Comparison of ENCODE assay signal across 1 cellular context in the genomic region with DNA sequence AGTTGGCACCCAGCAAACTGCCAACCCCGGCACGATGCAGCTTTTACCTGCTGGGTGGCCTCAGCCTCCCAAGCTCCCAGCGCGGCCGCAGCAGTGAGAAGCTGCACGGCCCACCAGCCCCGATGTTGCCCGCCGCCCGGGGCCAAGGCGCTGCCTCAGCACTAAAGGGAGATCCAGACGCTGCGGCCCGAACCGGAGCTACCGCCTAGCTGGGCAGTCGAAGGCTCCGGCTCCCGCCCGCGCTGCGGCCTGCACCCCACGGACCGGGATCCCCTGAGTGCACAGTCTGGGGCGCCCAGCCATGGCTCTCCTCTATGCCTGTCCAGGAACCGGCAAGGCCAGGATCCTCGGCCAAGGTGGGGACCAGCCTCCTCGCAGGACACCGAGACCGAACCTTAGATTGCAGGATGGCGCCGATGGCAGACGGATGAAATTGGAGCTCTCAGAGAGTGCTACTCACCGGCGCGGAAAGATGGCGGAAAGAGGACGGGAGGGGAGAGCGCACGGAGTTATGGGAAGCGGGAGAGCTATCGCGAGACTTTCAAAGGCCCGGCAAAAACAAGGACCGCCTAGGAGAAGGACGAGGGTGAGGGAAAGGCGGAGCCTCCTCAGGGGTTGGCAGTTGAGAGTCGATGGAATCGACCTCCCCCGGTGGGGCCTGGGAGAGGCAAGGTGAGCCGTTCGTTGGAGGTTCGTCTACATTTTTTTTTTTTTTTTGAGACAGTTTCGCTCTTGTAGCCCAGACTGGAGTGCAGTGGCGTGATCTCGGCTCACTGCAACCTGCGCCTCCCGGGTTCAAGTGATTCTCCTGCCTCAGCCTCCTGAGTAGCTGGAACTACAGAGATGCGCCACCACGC.
A peak's percentile ranks its signal among the peaks of the same experiment; 100 is the strongest.
TF ChIP-seq lines count a peak whose summit lies in the region.

A gene (minus strand): TSS at position 485 of the 857 bp plus-strand sequence. CDS start 1,221 bp downstream, outside the sequence.

TF ChIP-seq in GM12878, 131 proteins besides CTCF, POLR2A, EP300 and RAD21 (continued from another document and continues in another):
- TF ChIP-seq, protein P1, sequence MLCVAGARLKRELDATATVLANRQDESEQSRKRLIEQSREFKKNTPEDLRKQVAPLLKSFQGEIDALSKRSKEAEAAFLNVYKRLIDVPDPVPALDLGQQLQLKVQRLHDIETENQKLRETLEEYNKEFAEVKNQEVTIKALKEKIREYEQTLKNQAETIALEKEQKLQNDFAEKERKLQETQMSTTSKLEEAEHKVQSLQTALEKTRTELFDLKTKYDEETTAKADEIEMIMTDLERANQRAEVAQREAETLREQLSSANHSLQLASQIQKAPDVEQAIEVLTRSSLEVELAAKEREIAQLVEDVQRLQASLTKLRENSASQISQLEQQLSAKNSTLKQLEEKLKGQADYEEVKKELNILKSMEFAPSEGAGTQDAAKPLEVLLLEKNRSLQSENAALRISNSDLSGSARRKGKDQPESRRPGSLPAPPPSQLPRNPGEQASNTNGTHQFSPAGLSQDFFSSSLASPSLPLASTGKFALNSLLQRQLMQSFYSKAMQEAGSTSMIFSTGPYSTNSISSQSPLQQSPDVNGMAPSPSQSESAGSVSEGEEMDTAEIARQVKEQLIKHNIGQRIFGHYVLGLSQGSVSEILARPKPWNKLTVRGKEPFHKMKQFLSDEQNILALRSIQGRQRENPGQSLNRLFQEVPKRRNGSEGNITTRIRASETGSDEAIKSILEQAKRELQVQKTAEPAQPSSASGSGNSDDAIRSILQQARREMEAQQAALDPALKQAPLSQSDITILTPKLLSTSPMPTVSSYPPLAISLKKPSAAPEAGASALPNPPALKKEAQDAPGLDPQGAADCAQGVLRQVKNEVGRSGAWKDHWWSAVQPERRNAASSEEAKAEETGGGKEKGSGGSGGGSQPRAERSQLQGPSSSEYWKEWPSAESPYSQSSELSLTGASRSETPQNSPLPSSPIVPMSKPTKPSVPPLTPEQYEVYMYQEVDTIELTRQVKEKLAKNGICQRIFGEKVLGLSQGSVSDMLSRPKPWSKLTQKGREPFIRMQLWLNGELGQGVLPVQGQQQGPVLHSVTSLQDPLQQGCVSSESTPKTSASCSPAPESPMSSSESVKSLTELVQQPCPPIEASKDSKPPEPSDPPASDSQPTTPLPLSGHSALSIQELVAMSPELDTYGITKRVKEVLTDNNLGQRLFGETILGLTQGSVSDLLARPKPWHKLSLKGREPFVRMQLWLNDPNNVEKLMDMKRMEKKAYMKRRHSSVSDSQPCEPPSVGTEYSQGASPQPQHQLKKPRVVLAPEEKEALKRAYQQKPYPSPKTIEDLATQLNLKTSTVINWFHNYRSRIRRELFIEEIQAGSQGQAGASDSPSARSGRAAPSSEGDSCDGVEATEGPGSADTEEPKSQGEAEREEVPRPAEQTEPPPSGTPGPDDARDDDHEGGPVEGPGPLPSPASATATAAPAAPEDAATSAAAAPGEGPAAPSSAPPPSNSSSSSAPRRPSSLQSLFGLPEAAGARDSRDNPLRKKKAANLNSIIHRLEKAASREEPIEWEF (IDR thresholded peaks at IDR 0.05; ENCODE audit: insufficient replicate concordance, low read depth, low read length): peak; percentile 68
- TF ChIP-seq JUNB (IDR thresholded peaks at IDR 0.05) (no peak), GATAD2B (conservative IDR thresholded peaks at IDR 0.05; ENCODE audit: low read depth) (peak; percentile 83), MEF2B (IDR thresholded peaks at IDR 0.05; ENCODE audit: partially characterized antibody, poor library complexity, severe bottlenecking) (no peak), EZH2 (IDR thresholded peaks at IDR 0.05; ENCODE audit: borderline replicate concordance, control insufficient read depth, low read depth, low read length) (no peak), NRF1 (conservative IDR thresholded peaks at IDR 0.05; ENCODE audit: low read depth, low read length) (no peak), TCF3 (IDR thresholded peaks at IDR 0.05; ENCODE audit: borderline replicate concordance, insufficient read depth, low read depth, low read length) (peak; percentile 47; the same call in 1 of the 2 replicates), KLF5 (IDR thresholded peaks at IDR 0.05; ENCODE audit: partially characterized antibody) (no peak), BCL11A (IDR thresholded peaks at IDR 0.05; ENCODE audit: low read depth, low read length) (no peak), TCF12 (IDR thresholded peaks at IDR 0.05; ENCODE audit: low read depth, low read length) (no peak; the same call in 1 of the 2 replicates), ZNF384 (IDR thresholded peaks at IDR 0.05; ENCODE audit: borderline replicate concordance, low read depth, low read length) (peak; percentile 59; the same call in 1 of the 2 replicates), ZNF622 (IDR thresholded peaks at IDR 0.05) (no peak), DPF2 (IDR thresholded peaks at IDR 0.05) (0 out of 2 replicates have a peak, but pooled peaks have one; percentile 41), BACH1 (IDR thresholded peaks at IDR 0.05; ENCODE audit: borderline replicate concordance) (peak; percentile 82), RBBP5 (conservative IDR thresholded peaks at IDR 0.05) (peak; percentile 97; the same call in 1 of the 2 replicates), ZNF24 (IDR thresholded peaks at IDR 0.05) (peak; percentile 39; the same call in 1 of the 2 replicates), HCFC1 (IDR thresholded peaks at IDR 0.05; ENCODE audit: low read length) (peak; percentile 72), GABPA (IDR thresholded peaks at IDR 0.05; ENCODE audit: low read depth) (no peak), YBX1 (IDR thresholded peaks at IDR 0.05) (no peak), BHLHE40 (IDR thresholded peaks at IDR 0.05; ENCODE audit: borderline replicate concordance in 1 of 2, low read depth in 2 of 2, low read length in 1 of 2) (peak; percentile 18 to 67; a peak in 2 of 4 replicates), LARP7 (IDR thresholded peaks at IDR 0.05) (peak; percentile 99), CHD2 (IDR thresholded peaks at IDR 0.05; ENCODE audit: borderline replicate concordance, low read depth, low read length) (peak; percentile 99), NFXL1 (IDR thresholded peaks at IDR 0.05; ENCODE audit: borderline replicate concordance) (0 out of 2 replicates have a peak, but pooled peaks have one; percentile 32), NR2F1 (conservative IDR thresholded peaks at IDR 0.05) (0 out of 2 replicates have a peak, but pooled peaks have one; percentile 19), SUPT20H (IDR thresholded peaks at IDR 0.05; ENCODE audit: borderline replicate concordance, control insufficient read depth, low read depth, low read length) (no peak), POLR2AphosphoS5 (IDR thresholded peaks at IDR 0.05; ENCODE audit: low read length) (peak; percentile 99), ETV6 (conservative IDR thresholded peaks at IDR 0.05 in 1 of 2, IDR thresholded peaks at IDR 0.05 in 1 of 2; ENCODE audit: borderline replicate concordance in 1 of 2, low read depth in 1 of 2) (no peak), SPI1 (IDR thresholded peaks at IDR 0.05; ENCODE audit: borderline replicate concordance, insufficient read depth, low read depth, low read length) (no peak), SP1 (IDR thresholded peaks at IDR 0.05; ENCODE audit: low read depth, low read length) (peak; percentile 82), MYB (IDR thresholded peaks at IDR 0.05; ENCODE audit: borderline replicate concordance, low read depth, low read length) (0 out of 2 replicates have a peak, but pooled peaks have one; percentile 44), SIX5 (IDR thresholded peaks at IDR 0.05; ENCODE audit: low read depth, low read length, severe bottlenecking) (no peak), CREB1 (IDR thresholded peaks at IDR 0.05; ENCODE audit: low read depth) (peak; percentile 62), STAT3 (IDR thresholded peaks at IDR 0.05; ENCODE audit: low read depth, low read length) (no peak), HDAC6 (IDR thresholded peaks at IDR 0.05; ENCODE audit: unreplicated experiment) (peak; percentile 72)
- TF ChIP-seq, protein P2, sequence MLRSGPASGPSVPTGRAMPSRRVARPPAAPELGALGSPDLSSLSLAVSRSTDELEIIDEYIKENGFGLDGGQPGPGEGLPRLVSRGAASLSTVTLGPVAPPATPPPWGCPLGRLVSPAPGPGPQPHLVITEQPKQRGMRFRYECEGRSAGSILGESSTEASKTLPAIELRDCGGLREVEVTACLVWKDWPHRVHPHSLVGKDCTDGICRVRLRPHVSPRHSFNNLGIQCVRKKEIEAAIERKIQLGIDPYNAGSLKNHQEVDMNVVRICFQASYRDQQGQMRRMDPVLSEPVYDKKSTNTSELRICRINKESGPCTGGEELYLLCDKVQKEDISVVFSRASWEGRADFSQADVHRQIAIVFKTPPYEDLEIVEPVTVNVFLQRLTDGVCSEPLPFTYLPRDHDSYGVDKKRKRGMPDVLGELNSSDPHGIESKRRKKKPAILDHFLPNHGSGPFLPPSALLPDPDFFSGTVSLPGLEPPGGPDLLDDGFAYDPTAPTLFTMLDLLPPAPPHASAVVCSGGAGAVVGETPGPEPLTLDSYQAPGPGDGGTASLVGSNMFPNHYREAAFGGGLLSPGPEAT (IDR thresholded peaks at IDR 0.05; ENCODE audit: low read depth): peak; percentile 94
- TF ChIP-seq, protein P3, sequence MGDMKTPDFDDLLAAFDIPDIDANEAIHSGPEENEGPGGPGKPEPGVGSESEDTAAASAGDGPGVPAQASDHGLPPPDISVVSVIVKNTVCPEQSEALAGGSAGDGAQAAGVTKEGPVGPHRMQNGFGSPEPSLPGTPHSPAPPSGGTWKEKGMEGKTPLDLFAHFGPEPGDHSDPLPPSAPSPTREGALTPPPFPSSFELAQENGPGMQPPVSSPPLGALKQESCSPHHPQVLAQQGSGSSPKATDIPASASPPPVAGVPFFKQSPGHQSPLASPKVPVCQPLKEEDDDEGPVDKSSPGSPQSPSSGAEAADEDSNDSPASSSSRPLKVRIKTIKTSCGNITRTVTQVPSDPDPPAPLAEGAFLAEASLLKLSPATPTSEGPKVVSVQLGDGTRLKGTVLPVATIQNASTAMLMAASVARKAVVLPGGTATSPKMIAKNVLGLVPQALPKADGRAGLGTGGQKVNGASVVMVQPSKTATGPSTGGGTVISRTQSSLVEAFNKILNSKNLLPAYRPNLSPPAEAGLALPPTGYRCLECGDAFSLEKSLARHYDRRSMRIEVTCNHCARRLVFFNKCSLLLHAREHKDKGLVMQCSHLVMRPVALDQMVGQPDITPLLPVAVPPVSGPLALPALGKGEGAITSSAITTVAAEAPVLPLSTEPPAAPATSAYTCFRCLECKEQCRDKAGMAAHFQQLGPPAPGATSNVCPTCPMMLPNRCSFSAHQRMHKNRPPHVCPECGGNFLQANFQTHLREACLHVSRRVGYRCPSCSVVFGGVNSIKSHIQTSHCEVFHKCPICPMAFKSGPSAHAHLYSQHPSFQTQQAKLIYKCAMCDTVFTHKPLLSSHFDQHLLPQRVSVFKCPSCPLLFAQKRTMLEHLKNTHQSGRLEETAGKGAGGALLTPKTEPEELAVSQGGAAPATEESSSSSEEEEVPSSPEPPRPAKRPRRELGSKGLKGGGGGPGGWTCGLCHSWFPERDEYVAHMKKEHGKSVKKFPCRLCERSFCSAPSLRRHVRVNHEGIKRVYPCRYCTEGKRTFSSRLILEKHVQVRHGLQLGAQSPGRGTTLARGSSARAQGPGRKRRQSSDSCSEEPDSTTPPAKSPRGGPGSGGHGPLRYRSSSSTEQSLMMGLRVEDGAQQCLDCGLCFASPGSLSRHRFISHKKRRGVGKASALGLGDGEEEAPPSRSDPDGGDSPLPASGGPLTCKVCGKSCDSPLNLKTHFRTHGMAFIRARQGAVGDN (IDR thresholded peaks at IDR 0.05): peak; percentile 52; the same call in 1 of the 2 replicates
- TF ChIP-seq, protein P4, sequence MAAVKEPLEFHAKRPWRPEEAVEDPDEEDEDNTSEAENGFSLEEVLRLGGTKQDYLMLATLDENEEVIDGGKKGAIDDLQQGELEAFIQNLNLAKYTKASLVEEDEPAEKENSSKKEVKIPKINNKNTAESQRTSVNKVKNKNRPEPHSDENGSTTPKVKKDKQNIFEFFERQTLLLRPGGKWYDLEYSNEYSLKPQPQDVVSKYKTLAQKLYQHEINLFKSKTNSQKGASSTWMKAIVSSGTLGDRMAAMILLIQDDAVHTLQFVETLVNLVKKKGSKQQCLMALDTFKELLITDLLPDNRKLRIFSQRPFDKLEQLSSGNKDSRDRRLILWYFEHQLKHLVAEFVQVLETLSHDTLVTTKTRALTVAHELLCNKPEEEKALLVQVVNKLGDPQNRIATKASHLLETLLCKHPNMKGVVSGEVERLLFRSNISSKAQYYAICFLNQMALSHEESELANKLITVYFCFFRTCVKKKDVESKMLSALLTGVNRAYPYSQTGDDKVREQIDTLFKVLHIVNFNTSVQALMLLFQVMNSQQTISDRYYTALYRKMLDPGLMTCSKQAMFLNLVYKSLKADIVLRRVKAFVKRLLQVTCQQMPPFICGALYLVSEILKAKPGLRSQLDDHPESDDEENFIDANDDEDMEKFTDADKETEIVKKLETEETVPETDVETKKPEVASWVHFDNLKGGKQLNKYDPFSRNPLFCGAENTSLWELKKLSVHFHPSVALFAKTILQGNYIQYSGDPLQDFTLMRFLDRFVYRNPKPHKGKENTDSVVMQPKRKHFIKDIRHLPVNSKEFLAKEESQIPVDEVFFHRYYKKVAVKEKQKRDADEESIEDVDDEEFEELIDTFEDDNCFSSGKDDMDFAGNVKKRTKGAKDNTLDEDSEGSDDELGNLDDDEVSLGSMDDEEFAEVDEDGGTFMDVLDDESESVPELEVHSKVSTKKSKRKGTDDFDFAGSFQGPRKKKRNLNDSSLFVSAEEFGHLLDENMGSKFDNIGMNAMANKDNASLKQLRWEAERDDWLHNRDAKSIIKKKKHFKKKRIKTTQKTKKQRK (IDR thresholded peaks at IDR 0.05; ENCODE audit: low read depth, low read length): peak; percentile 58
- TF ChIP-seq, protein P5, sequence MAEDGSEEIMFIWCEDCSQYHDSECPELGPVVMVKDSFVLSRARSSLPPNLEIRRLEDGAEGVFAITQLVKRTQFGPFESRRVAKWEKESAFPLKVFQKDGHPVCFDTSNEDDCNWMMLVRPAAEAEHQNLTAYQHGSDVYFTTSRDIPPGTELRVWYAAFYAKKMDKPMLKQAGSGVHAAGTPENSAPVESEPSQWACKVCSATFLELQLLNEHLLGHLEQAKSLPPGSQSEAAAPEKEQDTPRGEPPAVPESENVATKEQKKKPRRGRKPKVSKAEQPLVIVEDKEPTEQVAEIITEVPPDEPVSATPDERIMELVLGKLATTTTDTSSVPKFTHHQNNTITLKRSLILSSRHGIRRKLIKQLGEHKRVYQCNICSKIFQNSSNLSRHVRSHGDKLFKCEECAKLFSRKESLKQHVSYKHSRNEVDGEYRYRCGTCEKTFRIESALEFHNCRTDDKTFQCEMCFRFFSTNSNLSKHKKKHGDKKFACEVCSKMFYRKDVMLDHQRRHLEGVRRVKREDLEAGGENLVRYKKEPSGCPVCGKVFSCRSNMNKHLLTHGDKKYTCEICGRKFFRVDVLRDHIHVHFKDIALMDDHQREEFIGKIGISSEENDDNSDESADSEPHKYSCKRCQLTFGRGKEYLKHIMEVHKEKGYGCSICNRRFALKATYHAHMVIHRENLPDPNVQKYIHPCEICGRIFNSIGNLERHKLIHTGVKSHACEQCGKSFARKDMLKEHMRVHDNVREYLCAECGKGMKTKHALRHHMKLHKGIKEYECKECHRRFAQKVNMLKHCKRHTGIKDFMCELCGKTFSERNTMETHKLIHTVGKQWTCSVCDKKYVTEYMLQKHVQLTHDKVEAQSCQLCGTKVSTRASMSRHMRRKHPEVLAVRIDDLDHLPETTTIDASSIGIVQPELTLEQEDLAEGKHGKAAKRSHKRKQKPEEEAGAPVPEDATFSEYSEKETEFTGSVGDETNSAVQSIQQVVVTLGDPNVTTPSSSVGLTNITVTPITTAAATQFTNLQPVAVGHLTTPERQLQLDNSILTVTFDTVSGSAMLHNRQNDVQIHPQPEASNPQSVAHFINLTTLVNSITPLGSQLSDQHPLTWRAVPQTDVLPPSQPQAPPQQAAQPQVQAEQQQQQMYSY (CRISPR knock-in tag; IDR thresholded peaks at IDR 0.05): no peak
- TF ChIP-seq, protein P6, sequence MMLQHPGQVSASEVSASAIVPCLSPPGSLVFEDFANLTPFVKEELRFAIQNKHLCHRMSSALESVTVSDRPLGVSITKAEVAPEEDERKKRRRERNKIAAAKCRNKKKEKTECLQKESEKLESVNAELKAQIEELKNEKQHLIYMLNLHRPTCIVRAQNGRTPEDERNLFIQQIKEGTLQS (IDR thresholded peaks at IDR 0.05; ENCODE audit: borderline replicate concordance, extremely low read depth, low read depth, low read length): no peak
